In genomic region chr6:11264100-11264499, GRCh38 we compare ENCODE assay signal across 3 cellular contexts.
A peak's percentile ranks its signal among the peaks of the same experiment; 100 is the strongest.
TF ChIP-seq lines count a peak whose summit lies in the region.

No MANE protein-coding gene starts in this region.

TF ChIP-seq in A549, 52 proteins besides CTCF, POLR2A, EP300 and RAD21:
- TF ChIP-seq KDM5A (IDR thresholded peaks at IDR 0.05) (no peak), RNF2 (IDR thresholded peaks at IDR 0.05; ENCODE audit: borderline replicate concordance, low read depth) (no peak), HDAC2 (IDR thresholded peaks at IDR 0.05) (no peak), HOXA7 (CRISPR knock-in tag; IDR thresholded peaks at IDR 0.05) (no peak), ZC3H11A (IDR thresholded peaks at IDR 0.05) (no peak), JUN (IDR thresholded peaks at IDR 0.05) (no peak), ZNF302 (CRISPR knock-in tag; IDR thresholded peaks at IDR 0.05) (no peak), HEYL (CRISPR knock-in tag; IDR thresholded peaks at IDR 0.05) (no peak), ATOH8 (CRISPR knock-in tag; IDR thresholded peaks at IDR 0.05; ENCODE audit: low read depth) (no peak), EHMT2 (IDR thresholded peaks at IDR 0.05; ENCODE audit: low read depth) (no peak), NR3C1 (IDR thresholded peaks at IDR 0.05) (no peak), RFX5 (IDR thresholded peaks at IDR 0.05) (no peak), CEBPB (IDR thresholded peaks at IDR 0.05) (no peak), CBX2 (IDR thresholded peaks at IDR 0.05; ENCODE audit: borderline replicate concordance, low read depth) (no peak), SREBF2 (IDR thresholded peaks at IDR 0.05) (no peak), ZSCAN20 (CRISPR knock-in tag; IDR thresholded peaks at IDR 0.05) (no peak), MYC (IDR thresholded peaks at IDR 0.05; ENCODE audit: borderline replicate concordance, low read length) (no peak), TP53 (CRISPR knock-in tag; IDR thresholded peaks at IDR 0.05) (no peak), NFE2L2 (conservative IDR thresholded peaks at IDR 0.05; ENCODE audit: low read length) (no peak), PHF8 (IDR thresholded peaks at IDR 0.05; ENCODE audit: borderline replicate concordance, low read depth) (no peak)

TF ChIP-seq in HCT116, 20 proteins besides CTCF, POLR2A, EP300 and RAD21:
- TF ChIP-seq ZFX (IDR thresholded peaks at IDR 0.05) (no peak), FOSL1 (IDR thresholded peaks at IDR 0.05; ENCODE audit: low read depth) (no peak), EZH2phosphoT487 (IDR thresholded peaks at IDR 0.05; ENCODE audit: borderline replicate concordance) (no peak), EGR1 (IDR thresholded peaks at IDR 0.05; ENCODE audit: low read depth) (no peak), JUND (IDR thresholded peaks at IDR 0.05) (no peak), SIN3A (IDR thresholded peaks at IDR 0.05; ENCODE audit: low read depth) (no peak), MAX (IDR thresholded peaks at IDR 0.05) (no peak), TCF7L2 (IDR thresholded peaks at IDR 0.05; ENCODE audit: borderline replicate concordance, extremely low read depth, insufficient read depth, insufficient read length) (no peak), CEBPB (IDR thresholded peaks at IDR 0.05; ENCODE audit: low read depth) (no peak), POLR2AphosphoS5 (IDR thresholded peaks at IDR 0.05; ENCODE audit: low read depth, low read length) (no peak), ATF3 (IDR thresholded peaks at IDR 0.05) (no peak), SRF (IDR thresholded peaks at IDR 0.05; ENCODE audit: low read depth) (no peak)
TF ChIP-seq in HCT116: peak in this region for 0.

TF ChIP-seq in H1, 55 proteins besides CTCF, POLR2A, EP300 and RAD21:
- TF ChIP-seq MAX (IDR thresholded peaks at IDR 0.05), result peak; percentile 78
- no peak for TF ChIP-seq POLR2AphosphoS5 (IDR thresholded peaks at IDR 0.05; ENCODE audit: low read depth, low read length)
- no peak for TF ChIP-seq SIN3A (conservative IDR thresholded peaks at IDR 0.05 in 1 of 2, IDR thresholded peaks at IDR 0.05 in 1 of 2; ENCODE audit: low read depth in 1 of 2, low read length in 2 of 2)
- peak; percentile 63 for TF ChIP-seq E2F6 (IDR thresholded peaks at IDR 0.05)
TF ChIP-seq in H1: peak in this region for 2.
